ENCODE assay signal across 8 cellular contexts in genomic region chr17:41785091-41785875, GRCh38. TPM values are rescaled to one million over a fixed set of nuclear protein-coding genes. Genes with fewer than 3 reads are reported as not detected.
A peak's percentile ranks its signal among the peaks of the same experiment; 100 is the strongest.
DNase-seq lines count a peak whose midpoint lies in the region; ATAC-seq and TF ChIP-seq lines count a peak whose summit lies in the region.

No MANE protein-coding gene starts in this region.

- WGBS in body of pancreas, 2 donors: 8 to 14% methylated on average over 10 to 13 of the region's 14 CpGs

- peak; percentile 3 for DNase-seq in SHP77 treated with DMSO at 0.1 percent for 48 hours (lab: John Stamatoyannopoulos, UW)
- no peak for DNase-seq in SHP77 (lab: John Stamatoyannopoulos, UW)
- no peak for DNase-seq in body of pancreas
- no peak for DNase-seq in thoracic aorta (ENCODE audit: low spot score)
- no peak for DNase-seq in NCI-H345 (lab: John Stamatoyannopoulos, UW)
- DNase-seq in MG63: no peak

- H3K9me3 ChIP-seq in body of pancreas (no peaks in the 10 kb centered on the region), thoracic aorta (no peaks in the 10 kb centered on the region), MG63 (no peaks in the 10 kb centered on the region)

- H3K4me1 ChIP-seq in body of pancreas: peaks cover 55% of the 10 kb centered on the region
- H3K4me1 ChIP-seq in thoracic aorta (ENCODE audit: control insufficient read depth in 1 of 2, low read depth in 2 of 2): peaks cover 26 to 51% of the 10 kb centered on the region in 2 donors

- H3K36me3 ChIP-seq in body of pancreas (replicated peaks in 1 of 2; ENCODE audit: insufficient read depth in 1 of 2, low read depth in 2 of 2) (no peaks in the 10 kb centered on the region), thoracic aorta (no peaks in the 10 kb centered on the region), MG63 (no peaks in the 10 kb centered on the region)

- peak in 1 of 3 donors; percentile 1 for TF ChIP-seq POLR2A in body of pancreas (IDR thresholded peaks at IDR 0.05)

- intact Hi-C loops in body of pancreas (cut with DNase I): no loop called here

- peak overlapping the region; percentile 95 to 97 (median 96) for H3K27ac ChIP-seq in body of pancreas
- peak overlapping the region; percentile 85 for H3K27ac ChIP-seq in layer of hippocampus (ENCODE audit: low read depth, low read length)
- H3K27ac ChIP-seq in thoracic aorta: peak overlapping the region; percentile 37 to 58

- TF ChIP-seq CTCF in body of pancreas (IDR thresholded peaks at IDR 0.05) (no peak), thoracic aorta (IDR thresholded peaks at IDR 0.05) (no peak)

- H3K4me3 ChIP-seq in body of pancreas: peak overlapping the region; percentile 64 to 94
- H3K4me3 ChIP-seq in thoracic aorta: peak overlapping the region; percentile 88
- no peak overlapping the region; the same call in 1 of the 2 replicates for H3K4me3 ChIP-seq in MG63

- no peak for ATAC-seq in body of pancreas
- ATAC-seq in thoracic aorta (ENCODE audit: insufficient number of reproducible peaks, low FRiP score, low read depth): no peak
- ATAC-seq in HG02759 (IDR thresholded peaks at IDR 0.05; ENCODE audit: unreplicated experiment): no peak

- H3K27me3 ChIP-seq in body of pancreas: no peaks in the 10 kb centered on the region
- no peaks in the 10 kb centered on the region for H3K27me3 ChIP-seq in layer of hippocampus (ENCODE audit: control insufficient read depth, insufficient read depth, low read length)
- H3K27me3 ChIP-seq in thoracic aorta (replicated peaks; ENCODE audit: insufficient read depth): no peaks in the 10 kb centered on the region
- no peaks in the 10 kb centered on the region for H3K27me3 ChIP-seq in MG63

RNA-seq across cellular contexts. Expression of gene JUP, which starts 1.2 kb away (rescaled TPM):
- total RNA-seq in body of pancreas: 10 to 100 TPM; 67.9 to 85.4 TPM
- total RNA-seq in thoracic aorta: 10 to 100 TPM; 82.4 to 98.7 TPM
- 6.4 and 10.5 TPM in 2 replicates for total RNA-seq in MG63 (2014; rRNA removed; shearing (Covaris generic); ENCODE audit: low replicate concordance)

RNA-seq across cellular contexts. Expression of gene P3H4, which starts 26.5 kb away (rescaled TPM):
- total RNA-seq in body of pancreas: 10 to 100 TPM; 18.4 to 22.7 TPM
- 10 to 100 TPM; 20.7 to 41.0 TPM for total RNA-seq in thoracic aorta
- 66.5 and 123 TPM in 2 replicates for total RNA-seq in MG63 (2014; rRNA removed; shearing (Covaris generic); ENCODE audit: low replicate concordance)

RNA-seq across cellular contexts. Expression of gene FKBP10, which starts 27.5 kb away (rescaled TPM):
- total RNA-seq in body of pancreas (10 to 100 TPM; 22.3 to 33.6 TPM), thoracic aorta (100 to 1,000 TPM; 125 to 188 TPM)
- 191 and 258 TPM in 2 replicates for total RNA-seq in MG63 (2014; rRNA removed; shearing (Covaris generic); ENCODE audit: low replicate concordance)

RNA-seq across cellular contexts. Expression of gene NT5C3B, which starts 50.7 kb away (rescaled TPM):
- total RNA-seq in body of pancreas (10 to 100 TPM; 43.1 to 46.5 TPM), thoracic aorta (10 to 100 TPM; 62.1 to 69.7 TPM)
- 69.3 and 124 TPM in 2 replicates for total RNA-seq in MG63 (2014; rRNA removed; shearing (Covaris generic); ENCODE audit: low replicate concordance)

RNA-seq across cellular contexts. Expression of gene HAP1, which starts 50.8 kb away (rescaled TPM):
- 1 to 10 TPM in 1 of 2 donors, under 1 TPM in 1; 0.52 to 1.3 TPM for total RNA-seq in body of pancreas
- under 1 TPM in 1 of 2 donors, not detected in 1; 0.35 TPM for total RNA-seq in thoracic aorta
- total RNA-seq in MG63 (2014; rRNA removed; shearing (Covaris generic); ENCODE audit: low replicate concordance): not detected in 2 replicates
